15 cellular contexts compared by ENCODE assay signal in genomic region chr3:23633261-23633960, GRCh38.
"Had no signal": no experiment of that assay in that cellular context is flagged by ENCODE, and none has a peak within 500 bp of the region (broad histone marks: within the 10 kb centered on the region; RNA-seq: fewer than 3 reads in every experiment).

No MANE protein-coding gene starts in this region.

- ATAC-seq: activated naive CD8-positive, alpha-beta T cell treated with anti-CD3 and anti-CD28 coated beads, Interleukin-2, amount 50 U/mL, for 24 hours; effector memory CD8-positive, alpha-beta T cell; left ventricle myocardium superior; stimulated activated memory B cell treated with anti-CD40 and anti-IgM and Interleukin-4, amounts not matched to agents 10 μg/mL and 1 μg/mL and 100 μg/mL, for 72 hours had no signal

- H3K4me3 ChIP-seq: ascending aorta, ovary, tibial nerve, uterus had no signal

- H3K36me3 ChIP-seq: ascending aorta, ovary, tibial nerve, uterus had no signal

- H3K9me3 ChIP-seq: ovary, tibial nerve, uterus had no signal

- H3K4me1 ChIP-seq: ascending aorta, uterus had no signal

- DNase-seq: activated CD4-positive, alpha-beta T cell treated with anti-CD3 and anti-CD28 coated beads for 1 hour; activated CD4-positive, alpha-beta T cell treated with anti-CD3 and anti-CD28 coated beads, Interleukin-2, amount 50 U/mL, for 4 hours; activated naive CD4-positive, alpha-beta T cell treated with anti-CD3 and anti-CD28 coated beads for 36 hours; activated naive CD8-positive, alpha-beta T cell treated with anti-CD3 and anti-CD28 coated beads, Interleukin-2, amount 50 U/mL, for 24 hours; effector memory CD8-positive, alpha-beta T cell; left ventricle myocardium superior; ovary; retina; stimulated activated CD4-positive, alpha-beta T cell treated with anti-CD3 and anti-CD28 coated beads, Interleukin-2, amount 100 ng/mL, for 48 hours; uterus had no signal

- H3K27ac ChIP-seq: ascending aorta, epithelial cell of prostate, ovary, uterus, VCaP had no signal

- H3K27me3 ChIP-seq: ascending aorta, ovary, tibial nerve, uterus had no signal
